1 cellular context compared by ENCODE assay signal in the genomic region with DNA sequence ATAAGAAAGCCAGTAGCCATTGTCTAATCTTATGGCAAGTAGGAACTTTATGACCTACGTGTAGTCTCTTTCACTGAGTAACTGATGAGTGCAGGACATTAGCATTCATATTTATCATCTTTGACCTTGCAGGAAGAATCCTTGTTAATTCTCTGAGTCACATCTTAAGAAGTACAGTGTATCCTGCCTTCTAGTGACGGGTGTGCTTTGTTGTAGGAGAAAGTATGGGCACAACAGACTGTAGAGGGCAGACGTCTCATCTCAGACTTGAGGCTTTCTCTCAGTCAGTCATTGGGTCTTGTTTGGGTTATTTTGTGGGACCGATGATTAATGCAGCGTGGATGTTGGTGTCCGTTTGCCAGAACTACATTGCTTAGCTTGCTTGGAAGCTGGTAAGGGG.
TF ChIP-seq lines count a peak whose summit lies in the region.

No MANE protein-coding gene starts in this region.

TF ChIP-seq in SK-N-SH, 30 proteins besides CTCF, POLR2A, EP300 and RAD21 (continued from another document):
- TF ChIP-seq REST (IDR thresholded peaks at IDR 0.05; ENCODE audit: low read depth, low read length), result no peak
- TF ChIP-seq FOSL2 (IDR thresholded peaks at IDR 0.05; ENCODE audit: borderline replicate concordance, low read depth), result peak; percentile 52; the same call in 1 of the 2 replicates
- TF ChIP-seq SMC3 (IDR thresholded peaks at IDR 0.05; ENCODE audit: low read depth, low read length), result no peak; the same call in 1 of the 2 replicates
- TF ChIP-seq TCF12 (IDR thresholded peaks at IDR 0.05), result peak; percentile 28; the same call in 1 of the 2 replicates
- TF ChIP-seq JUND (IDR thresholded peaks at IDR 0.05), result peak; percentile 52
- no peak for TF ChIP-seq ELF1 (IDR thresholded peaks at IDR 0.05)
- TF ChIP-seq, protein P1, sequence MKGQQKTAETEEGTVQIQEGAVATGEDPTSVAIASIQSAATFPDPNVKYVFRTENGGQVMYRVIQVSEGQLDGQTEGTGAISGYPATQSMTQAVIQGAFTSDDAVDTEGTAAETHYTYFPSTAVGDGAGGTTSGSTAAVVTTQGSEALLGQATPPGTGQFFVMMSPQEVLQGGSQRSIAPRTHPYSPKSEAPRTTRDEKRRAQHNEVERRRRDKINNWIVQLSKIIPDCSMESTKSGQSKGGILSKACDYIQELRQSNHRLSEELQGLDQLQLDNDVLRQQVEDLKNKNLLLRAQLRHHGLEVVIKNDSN (IDR thresholded peaks at IDR 0.05; ENCODE audit: borderline replicate concordance, low read depth), result no peak
- 0 out of 2 replicates have a peak, but pooled peaks have one; percentile 12 for TF ChIP-seq GABPA (IDR thresholded peaks at IDR 0.05; ENCODE audit: low read depth)
- TF ChIP-seq, protein P2, sequence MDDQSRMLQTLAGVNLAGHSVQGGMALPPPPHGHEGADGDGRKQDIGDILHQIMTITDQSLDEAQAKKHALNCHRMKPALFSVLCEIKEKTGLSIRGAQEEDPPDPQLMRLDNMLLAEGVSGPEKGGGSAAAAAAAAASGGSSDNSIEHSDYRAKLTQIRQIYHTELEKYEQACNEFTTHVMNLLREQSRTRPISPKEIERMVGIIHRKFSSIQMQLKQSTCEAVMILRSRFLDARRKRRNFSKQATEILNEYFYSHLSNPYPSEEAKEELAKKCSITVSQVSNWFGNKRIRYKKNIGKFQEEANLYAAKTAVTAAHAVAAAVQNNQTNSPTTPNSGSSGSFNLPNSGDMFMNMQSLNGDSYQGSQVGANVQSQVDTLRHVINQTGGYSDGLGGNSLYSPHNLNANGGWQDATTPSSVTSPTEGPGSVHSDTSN (IDR thresholded peaks at IDR 0.05), result peak; percentile 71
- TF ChIP-seq MXI1 (IDR thresholded peaks at IDR 0.05; ENCODE audit: low read depth, low read length), result no peak
